In genomic region chr2:179860255-179861026, GRCh38 we compare ENCODE assay signal across 7 cellular contexts. TPM values are rescaled to one million over a fixed set of nuclear protein-coding genes. Genes with fewer than 3 reads are reported as not detected.
DNase-seq lines count a peak whose midpoint lies in the region; ATAC-seq lines count a peak whose summit lies in the region.

No MANE protein-coding gene starts in this region.

- H3K27ac ChIP-seq in right cardiac atrium (ENCODE audit: low read length) (peak overlapping the region; percentile 68), skeletal muscle tissue (ENCODE audit: low read depth, low read length) (no peak overlapping the region)

- WGBS in right cardiac atrium = 2% methylated on average over 34 of the region's 34 CpGs

- H3K9me3 ChIP-seq in right cardiac atrium (ENCODE audit: control insufficient read depth, low read length) = no peaks in the 10 kb centered on the region
- no peaks in the 10 kb centered on the region for H3K9me3 ChIP-seq in skeletal muscle tissue (ENCODE audit: control insufficient read depth in 3 of 3, low read length in 3 of 3)

- H3K27me3 ChIP-seq in right cardiac atrium (ENCODE audit: control insufficient read depth, insufficient read depth) (no peaks in the 10 kb centered on the region), skeletal muscle tissue (ENCODE audit: control insufficient read depth in 3 of 3, insufficient read depth in 3 of 3, low read length in 3 of 3) (peaks cover 0 to 4% (median 3%) of the 10 kb centered on the region in 3 donors)

- no peaks in the 10 kb centered on the region for H3K4me1 ChIP-seq in right cardiac atrium (ENCODE audit: control insufficient read depth, insufficient read depth, low read length)
- H3K4me1 ChIP-seq in skeletal muscle tissue (ENCODE audit: control insufficient read depth in 3 of 3, insufficient read depth in 3 of 3, low read length in 3 of 3) = peaks cover 10 to 16% (median 12%) of the 10 kb centered on the region in 3 donors

- peak overlapping the region; percentile 43 to 83 (median 80) for H3K9ac ChIP-seq in skeletal muscle tissue (ENCODE audit: low read depth in 1 of 3, low read length in 3 of 3)

- peak; percentile 9 for ATAC-seq in GM21360 (IDR thresholded peaks at IDR 0.05; ENCODE audit: unreplicated experiment)
- peak; percentile 58 to 62 for ATAC-seq in right cardiac atrium

- H3K4me3 ChIP-seq in right cardiac atrium (ENCODE audit: low read length) = peak overlapping the region; percentile 44
- H3K4me3 ChIP-seq in skeletal muscle tissue (ENCODE audit: low read length in 3 of 3) = peak overlapping the region; percentile 67 to 71 (median 71)

- intact Hi-C loops in right cardiac atrium (cut with DNase I) = no loop called here

- no peaks in the 10 kb centered on the region for H3K36me3 ChIP-seq in skeletal muscle tissue (ENCODE audit: control insufficient read depth in 3 of 3, insufficient read depth in 3 of 3, low read length in 3 of 3)

- DNase-seq in RPMI8226 (peak; percentile 20), right cardiac atrium (peak; percentile 16 to 50 (median 47)), NCI-H2196 (lab: John Stamatoyannopoulos, UW; ENCODE audit: unreplicated experiment) (no peak), midbrain (lab: John Stamatoyannopoulos, UW) (no peak)
- no peak for DNase-seq in stimulated activated CD4-positive, alpha-beta T cell treated with anti-CD3 and anti-CD28 coated beads, Interleukin-15, amount 100 ng/mL, for 24 hours

RNA-seq across cellular contexts. Expression of gene ZNF385B, which starts 1.0 kb away (rescaled TPM):
- total RNA-seq in right cardiac atrium = 10 to 100 TPM; 52.7 to 95.9 (median 76.6) TPM
- polyA plus RNA-seq in right cardiac atrium = 32.6 TPM
- 1.0 TPM for total RNA-seq in skeletal muscle tissue

Comparison
In these comparisons a context has a peak if more than half of its experiments do, and no peak if none do; other contexts are left out.
1. DNase-seq: peak in RPMI8226 (single experiment) and right cardiac atrium (3 of 3); none in stimulated activated CD4-positive, alpha-beta T cell treated with anti-CD3 and anti-CD28 coated beads, Interleukin-15, amount 100 ng/mL, for 24 hours (single experiment), NCI-H2196 (single experiment) and midbrain (single experiment).
2. RNA of gene ZNF385B, which starts 1.0 kb away (total RNA-seq): 52.7 to 95.9 TPM in right cardiac atrium; 1.0 TPM in skeletal muscle tissue (single experiment); every median in the first group is over 10 times any median in the second.